Comparison of ENCODE assay signal across 24 cellular contexts in genomic region chr13:65093352-65093751, GRCh38.
"Had no signal": no experiment of that assay in that cellular context is flagged by ENCODE, and none has a peak within 500 bp of the region (broad histone marks: within the 10 kb centered on the region; RNA-seq: fewer than 3 reads in every experiment).

No MANE protein-coding gene starts in this region.

- H3K4me1 ChIP-seq: left ventricle myocardium inferior, neural progenitor cell, right atrium auricular region, right lobe of liver, transverse colon, upper lobe of left lung, vagina had no signal

- H2AFZ ChIP-seq: neural progenitor cell had no signal

- H3K4me3 ChIP-seq: left ventricle myocardium inferior, lung, neural progenitor cell, ovary, right atrium auricular region, right lobe of liver, smooth muscle cell, transverse colon, upper lobe of left lung, vagina had no signal

- H3K4me2 ChIP-seq: neural progenitor cell, smooth muscle cell had no signal

- H3K27ac ChIP-seq: left ventricle myocardium inferior, neural progenitor cell, neutrophil, ovary, right atrium auricular region, right lobe of liver, transverse colon, upper lobe of left lung, vagina had no signal

- H3K9ac ChIP-seq: neural progenitor cell had no signal

- DNase-seq: islet precursor cell; left ventricle myocardium inferior; mesendoderm; naive B cell; natural killer cell; nephron progenitor cell; occipital lobe; ovary; right lobe of liver; stimulated activated CD4-positive, alpha-beta T cell treated with anti-CD3 and anti-CD28 coated beads, Interleukin-1b, Interleukin-23, amount 100 ng/mL, for 48 hours; stimulated activated CD4-positive, alpha-beta T cell treated with anti-CD3 and anti-CD28 coated beads, Interleukin-2, amount 100 ng/mL, for 48 hours; stimulated activated CD4-positive, alpha-beta T cell treated with anti-CD3 and anti-CD28 coated beads, Interleukin-4, amount 100 ng/mL, for 4 hours; stimulated activated CD8-positive, alpha-beta memory T cell treated with anti-CD3 and anti-CD28 coated beads, Interleukin-4, amount 100 ng/mL, for 48 hours; stimulated activated naive CD4-positive, alpha-beta T cell treated with Interleukin-2 at 50 U/mL for 16 hours; stimulated activated naive CD8-positive, alpha-beta T cell treated with anti-CD3 and anti-CD28 coated beads, Interleukin-15, amount 100 ng/mL, for 72 hours; substantia nigra; transverse colon; upper lobe of left lung had no signal

- H3K27me3 ChIP-seq: neural progenitor cell, neutrophil, ovary, right atrium auricular region, right lobe of liver, transverse colon, upper lobe of left lung, vagina had no signal

- H3K9me3 ChIP-seq: left ventricle myocardium inferior, neutrophil, ovary, right atrium auricular region, right lobe of liver, transverse colon, upper lobe of left lung, vagina had no signal

- H3K36me3 ChIP-seq: left ventricle myocardium inferior, neural progenitor cell, neutrophil, ovary, right atrium auricular region, right lobe of liver, transverse colon, upper lobe of left lung, vagina had no signal
